1 cellular context compared by ENCODE assay signal in the genomic region with DNA sequence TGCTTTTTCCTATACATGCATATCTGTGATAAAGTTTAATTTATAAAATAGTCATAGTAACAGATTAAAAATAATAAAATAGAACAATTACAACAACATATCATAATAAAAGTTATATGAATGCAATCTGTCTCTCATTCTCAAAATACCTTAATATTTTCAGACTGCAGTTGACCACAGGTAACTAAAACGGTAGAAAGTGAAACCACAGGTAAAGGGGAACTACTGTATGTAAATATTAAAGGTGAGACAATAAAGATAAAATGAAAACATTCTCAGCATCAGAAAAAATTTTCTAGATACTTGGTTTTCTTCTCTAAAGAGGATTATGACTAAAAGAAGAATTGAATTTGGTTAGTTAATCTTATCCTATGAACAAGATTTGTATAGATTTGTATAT.
TF ChIP-seq lines count a peak whose summit lies in the region.

No MANE protein-coding gene starts in this region.

TF ChIP-seq in GM12878, 131 proteins besides CTCF, POLR2A, EP300 and RAD21:
- no peak for TF ChIP-seq CREM (IDR thresholded peaks at IDR 0.05; ENCODE audit: low read depth)
- TF ChIP-seq, protein P1, sequence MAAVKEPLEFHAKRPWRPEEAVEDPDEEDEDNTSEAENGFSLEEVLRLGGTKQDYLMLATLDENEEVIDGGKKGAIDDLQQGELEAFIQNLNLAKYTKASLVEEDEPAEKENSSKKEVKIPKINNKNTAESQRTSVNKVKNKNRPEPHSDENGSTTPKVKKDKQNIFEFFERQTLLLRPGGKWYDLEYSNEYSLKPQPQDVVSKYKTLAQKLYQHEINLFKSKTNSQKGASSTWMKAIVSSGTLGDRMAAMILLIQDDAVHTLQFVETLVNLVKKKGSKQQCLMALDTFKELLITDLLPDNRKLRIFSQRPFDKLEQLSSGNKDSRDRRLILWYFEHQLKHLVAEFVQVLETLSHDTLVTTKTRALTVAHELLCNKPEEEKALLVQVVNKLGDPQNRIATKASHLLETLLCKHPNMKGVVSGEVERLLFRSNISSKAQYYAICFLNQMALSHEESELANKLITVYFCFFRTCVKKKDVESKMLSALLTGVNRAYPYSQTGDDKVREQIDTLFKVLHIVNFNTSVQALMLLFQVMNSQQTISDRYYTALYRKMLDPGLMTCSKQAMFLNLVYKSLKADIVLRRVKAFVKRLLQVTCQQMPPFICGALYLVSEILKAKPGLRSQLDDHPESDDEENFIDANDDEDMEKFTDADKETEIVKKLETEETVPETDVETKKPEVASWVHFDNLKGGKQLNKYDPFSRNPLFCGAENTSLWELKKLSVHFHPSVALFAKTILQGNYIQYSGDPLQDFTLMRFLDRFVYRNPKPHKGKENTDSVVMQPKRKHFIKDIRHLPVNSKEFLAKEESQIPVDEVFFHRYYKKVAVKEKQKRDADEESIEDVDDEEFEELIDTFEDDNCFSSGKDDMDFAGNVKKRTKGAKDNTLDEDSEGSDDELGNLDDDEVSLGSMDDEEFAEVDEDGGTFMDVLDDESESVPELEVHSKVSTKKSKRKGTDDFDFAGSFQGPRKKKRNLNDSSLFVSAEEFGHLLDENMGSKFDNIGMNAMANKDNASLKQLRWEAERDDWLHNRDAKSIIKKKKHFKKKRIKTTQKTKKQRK (IDR thresholded peaks at IDR 0.05; ENCODE audit: low read depth, low read length) = no peak
- TF ChIP-seq NFIC (IDR thresholded peaks at IDR 0.05; ENCODE audit: low read depth, low read length) = no peak
- TF ChIP-seq, protein P2, sequence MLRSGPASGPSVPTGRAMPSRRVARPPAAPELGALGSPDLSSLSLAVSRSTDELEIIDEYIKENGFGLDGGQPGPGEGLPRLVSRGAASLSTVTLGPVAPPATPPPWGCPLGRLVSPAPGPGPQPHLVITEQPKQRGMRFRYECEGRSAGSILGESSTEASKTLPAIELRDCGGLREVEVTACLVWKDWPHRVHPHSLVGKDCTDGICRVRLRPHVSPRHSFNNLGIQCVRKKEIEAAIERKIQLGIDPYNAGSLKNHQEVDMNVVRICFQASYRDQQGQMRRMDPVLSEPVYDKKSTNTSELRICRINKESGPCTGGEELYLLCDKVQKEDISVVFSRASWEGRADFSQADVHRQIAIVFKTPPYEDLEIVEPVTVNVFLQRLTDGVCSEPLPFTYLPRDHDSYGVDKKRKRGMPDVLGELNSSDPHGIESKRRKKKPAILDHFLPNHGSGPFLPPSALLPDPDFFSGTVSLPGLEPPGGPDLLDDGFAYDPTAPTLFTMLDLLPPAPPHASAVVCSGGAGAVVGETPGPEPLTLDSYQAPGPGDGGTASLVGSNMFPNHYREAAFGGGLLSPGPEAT (IDR thresholded peaks at IDR 0.05; ENCODE audit: low read depth) = 0 out of 2 replicates have a peak, but pooled peaks have one; percentile 24
- no peak for TF ChIP-seq TAF1 (IDR thresholded peaks at IDR 0.05; ENCODE audit: borderline replicate concordance, low read depth, low read length)
- no peak for TF ChIP-seq SUPT20H (IDR thresholded peaks at IDR 0.05; ENCODE audit: borderline replicate concordance, control insufficient read depth, low read depth, low read length)
- no peak for TF ChIP-seq KAT2A (conservative IDR thresholded peaks at IDR 0.05; ENCODE audit: control insufficient read depth, low read depth, low read length)
- TF ChIP-seq, protein P3, sequence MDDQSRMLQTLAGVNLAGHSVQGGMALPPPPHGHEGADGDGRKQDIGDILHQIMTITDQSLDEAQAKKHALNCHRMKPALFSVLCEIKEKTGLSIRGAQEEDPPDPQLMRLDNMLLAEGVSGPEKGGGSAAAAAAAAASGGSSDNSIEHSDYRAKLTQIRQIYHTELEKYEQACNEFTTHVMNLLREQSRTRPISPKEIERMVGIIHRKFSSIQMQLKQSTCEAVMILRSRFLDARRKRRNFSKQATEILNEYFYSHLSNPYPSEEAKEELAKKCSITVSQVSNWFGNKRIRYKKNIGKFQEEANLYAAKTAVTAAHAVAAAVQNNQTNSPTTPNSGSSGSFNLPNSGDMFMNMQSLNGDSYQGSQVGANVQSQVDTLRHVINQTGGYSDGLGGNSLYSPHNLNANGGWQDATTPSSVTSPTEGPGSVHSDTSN (IDR thresholded peaks at IDR 0.05; ENCODE audit: insufficient replicate concordance, low read depth, low read length) = no peak
- TF ChIP-seq, protein P4, sequence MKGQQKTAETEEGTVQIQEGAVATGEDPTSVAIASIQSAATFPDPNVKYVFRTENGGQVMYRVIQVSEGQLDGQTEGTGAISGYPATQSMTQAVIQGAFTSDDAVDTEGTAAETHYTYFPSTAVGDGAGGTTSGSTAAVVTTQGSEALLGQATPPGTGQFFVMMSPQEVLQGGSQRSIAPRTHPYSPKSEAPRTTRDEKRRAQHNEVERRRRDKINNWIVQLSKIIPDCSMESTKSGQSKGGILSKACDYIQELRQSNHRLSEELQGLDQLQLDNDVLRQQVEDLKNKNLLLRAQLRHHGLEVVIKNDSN (IDR thresholded peaks at IDR 0.05; ENCODE audit: borderline replicate concordance, extremely low read length, insufficient read depth, low read depth, low read length) = no peak
- TF ChIP-seq, protein P5, sequence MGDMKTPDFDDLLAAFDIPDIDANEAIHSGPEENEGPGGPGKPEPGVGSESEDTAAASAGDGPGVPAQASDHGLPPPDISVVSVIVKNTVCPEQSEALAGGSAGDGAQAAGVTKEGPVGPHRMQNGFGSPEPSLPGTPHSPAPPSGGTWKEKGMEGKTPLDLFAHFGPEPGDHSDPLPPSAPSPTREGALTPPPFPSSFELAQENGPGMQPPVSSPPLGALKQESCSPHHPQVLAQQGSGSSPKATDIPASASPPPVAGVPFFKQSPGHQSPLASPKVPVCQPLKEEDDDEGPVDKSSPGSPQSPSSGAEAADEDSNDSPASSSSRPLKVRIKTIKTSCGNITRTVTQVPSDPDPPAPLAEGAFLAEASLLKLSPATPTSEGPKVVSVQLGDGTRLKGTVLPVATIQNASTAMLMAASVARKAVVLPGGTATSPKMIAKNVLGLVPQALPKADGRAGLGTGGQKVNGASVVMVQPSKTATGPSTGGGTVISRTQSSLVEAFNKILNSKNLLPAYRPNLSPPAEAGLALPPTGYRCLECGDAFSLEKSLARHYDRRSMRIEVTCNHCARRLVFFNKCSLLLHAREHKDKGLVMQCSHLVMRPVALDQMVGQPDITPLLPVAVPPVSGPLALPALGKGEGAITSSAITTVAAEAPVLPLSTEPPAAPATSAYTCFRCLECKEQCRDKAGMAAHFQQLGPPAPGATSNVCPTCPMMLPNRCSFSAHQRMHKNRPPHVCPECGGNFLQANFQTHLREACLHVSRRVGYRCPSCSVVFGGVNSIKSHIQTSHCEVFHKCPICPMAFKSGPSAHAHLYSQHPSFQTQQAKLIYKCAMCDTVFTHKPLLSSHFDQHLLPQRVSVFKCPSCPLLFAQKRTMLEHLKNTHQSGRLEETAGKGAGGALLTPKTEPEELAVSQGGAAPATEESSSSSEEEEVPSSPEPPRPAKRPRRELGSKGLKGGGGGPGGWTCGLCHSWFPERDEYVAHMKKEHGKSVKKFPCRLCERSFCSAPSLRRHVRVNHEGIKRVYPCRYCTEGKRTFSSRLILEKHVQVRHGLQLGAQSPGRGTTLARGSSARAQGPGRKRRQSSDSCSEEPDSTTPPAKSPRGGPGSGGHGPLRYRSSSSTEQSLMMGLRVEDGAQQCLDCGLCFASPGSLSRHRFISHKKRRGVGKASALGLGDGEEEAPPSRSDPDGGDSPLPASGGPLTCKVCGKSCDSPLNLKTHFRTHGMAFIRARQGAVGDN (IDR thresholded peaks at IDR 0.05) = no peak
- TF ChIP-seq, protein P6, sequence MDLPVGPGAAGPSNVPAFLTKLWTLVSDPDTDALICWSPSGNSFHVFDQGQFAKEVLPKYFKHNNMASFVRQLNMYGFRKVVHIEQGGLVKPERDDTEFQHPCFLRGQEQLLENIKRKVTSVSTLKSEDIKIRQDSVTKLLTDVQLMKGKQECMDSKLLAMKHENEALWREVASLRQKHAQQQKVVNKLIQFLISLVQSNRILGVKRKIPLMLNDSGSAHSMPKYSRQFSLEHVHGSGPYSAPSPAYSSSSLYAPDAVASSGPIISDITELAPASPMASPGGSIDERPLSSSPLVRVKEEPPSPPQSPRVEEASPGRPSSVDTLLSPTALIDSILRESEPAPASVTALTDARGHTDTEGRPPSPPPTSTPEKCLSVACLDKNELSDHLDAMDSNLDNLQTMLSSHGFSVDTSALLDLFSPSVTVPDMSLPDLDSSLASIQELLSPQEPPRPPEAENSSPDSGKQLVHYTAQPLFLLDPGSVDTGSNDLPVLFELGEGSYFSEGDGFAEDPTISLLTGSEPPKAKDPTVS (IDR thresholded peaks at IDR 0.05; ENCODE audit: low read depth, low read length) = no peak
- no peak for TF ChIP-seq YY1 (IDR thresholded peaks at IDR 0.05; ENCODE audit: low read depth, low read length)
- no peak for TF ChIP-seq LARP7 (IDR thresholded peaks at IDR 0.05)
- TF ChIP-seq SMARCA5 (IDR thresholded peaks at IDR 0.05) = no peak
- TF ChIP-seq BACH1 (IDR thresholded peaks at IDR 0.05; ENCODE audit: borderline replicate concordance) = no peak
- no peak for TF ChIP-seq CBFB (IDR thresholded peaks at IDR 0.05; ENCODE audit: low read depth)
- peak; percentile 61 for TF ChIP-seq RUNX3 (IDR thresholded peaks at IDR 0.05; ENCODE audit: low read length)
